ENCODE assay signal across 17 cellular contexts in the genomic region with DNA sequence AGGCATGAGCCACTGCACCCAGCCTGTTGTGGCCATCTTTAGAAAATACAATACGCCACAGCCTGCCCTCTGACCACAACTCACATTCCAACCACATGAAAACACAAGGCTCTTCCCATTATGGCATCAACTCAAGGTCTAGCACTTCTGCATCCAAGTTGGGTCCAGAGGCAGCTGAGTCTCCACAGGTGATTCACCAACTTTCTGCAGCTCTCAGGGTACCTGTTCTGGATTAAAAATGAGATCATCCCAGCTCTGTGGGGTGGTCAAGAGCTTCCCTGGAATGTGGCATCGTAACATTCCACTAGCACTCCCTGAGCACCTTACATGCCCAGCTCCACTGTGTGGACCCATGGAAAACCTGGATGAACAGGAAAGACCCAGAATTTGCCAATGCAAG. TPM values are rescaled to one million over a fixed set of nuclear protein-coding genes. Genes with fewer than 3 reads are reported as not detected.
A peak's percentile ranks its signal among the peaks of the same experiment; 100 is the strongest.
DNase-seq lines count a peak whose midpoint lies in the region; ATAC-seq and TF ChIP-seq lines count a peak whose summit lies in the region.
"Had no signal": no experiment of that assay in that cellular context is flagged by ENCODE, and none has a peak within 500 bp of the region (broad histone marks: within the 10 kb centered on the region; RNA-seq: fewer than 3 reads in every experiment).

No MANE protein-coding gene starts in this region.

- POLR2A ChIA-PET in PC-9 (lab: Charles Lee; ENCODE audit: unreplicated experiment), result interaction anchor here (0.7 kb wide), 1 partner anchor 232 kb away, joined by 3 read pairs; no protein-coding TSS in a partner anchor

- H3K4me1 ChIP-seq in PC-9 (replicated peaks; ENCODE audit: insufficient read depth) (peaks cover 8% of the 10 kb centered on the region; the same call in 1 of the 2 replicates), sigmoid colon (peaks cover 0 to 21% (median 12%) of the 10 kb centered on the region in 4 donors)

- H2AFZ ChIP-seq in PC-9, result no peak overlapping the region
- H2AFZ ChIP-seq: parathyroid adenoma had no signal

- no peak overlapping the region for H3K27ac ChIP-seq in PC-9
- H3K27ac ChIP-seq in epithelial cell of prostate, result peak overlapping the region; percentile 60
- no peak overlapping the region for H3K27ac ChIP-seq in sigmoid colon
- H3K27ac ChIP-seq: C4-2B, parathyroid adenoma had no signal

- H3K4me3 ChIP-seq in PC-9 (no peak overlapping the region), sigmoid colon (no peak overlapping the region)

- H3F3A ChIP-seq in PC-9 (ENCODE audit: insufficient read depth, low read depth), result peaks cover 19% of the 10 kb centered on the region; the same call in 1 of the 2 replicates

- H3K9me3 Mint-ChIP-seq in chondrocyte (ENCODE audit: low read depth), result no peaks in the 10 kb centered on the region
- H3K9me3 Mint-ChIP-seq: IgD-negative memory B cell, T-cell had no signal

- no peak for TF ChIP-seq CTCF in PC-9 (conservative IDR thresholded peaks at IDR 0.05)
- TF ChIP-seq CTCF in sigmoid colon (IDR thresholded peaks at IDR 0.05), result no peak
- no peak for TF ChIP-seq CTCF in chondrocyte (IDR thresholded peaks at IDR 0.05)

- H4K20me1 ChIP-seq in PC-9 (ENCODE audit: insufficient read depth), result no peaks in the 10 kb centered on the region

- intact Hi-C loops in PC-9 (cut with micrococcal nuclease; ENCODE audit: unreplicated experiment) (loop anchor here (5.0 kb wide), 1 partner anchor 65 kb away; no protein-coding TSS in a partner anchor), sigmoid colon (cut with DNase I) (no loop called here)

- DNase-seq in GM04503 (ENCODE audit: low read depth), result peak; percentile 27
- DNase-seq in PC-9, result peak; percentile 70 to 77
- peak; percentile 95 for DNase-seq in epithelial cell of prostate (ENCODE audit: low read depth, low spot score)
- DNase-seq in sigmoid colon, result peak; percentile 0
- no peak for DNase-seq in chondrocyte (ENCODE audit: low spot score)
- DNase-seq in pons (ENCODE audit: low spot score), result no peak
- DNase-seq: activated CD4-positive, CD25-positive, alpha-beta regulatory T cell; activated naive CD4-positive, alpha-beta T cell treated with anti-CD3 and anti-CD28 coated beads, Interleukin-2, amount 50 U/mL, for 16 hours; caudate nucleus; NCI-H446 treated with DMSO at 0.1 percent for 48 hours; OCI-M1 had no signal

- H3K4me2 ChIP-seq in PC-9, result no peak overlapping the region

- no peaks in the 10 kb centered on the region for H3K9me2 ChIP-seq in PC-9 (ENCODE audit: insufficient read depth)

- 92 to 95% methylated on average over 2 of the region's 2 CpGs for WGBS in sigmoid colon, 2 donors

- H3K27ac Mint-ChIP-seq in chondrocyte (ENCODE audit: unreplicated experiment), result no peak overlapping the region
- H3K27ac Mint-ChIP-seq: IgD-negative memory B cell, T-cell had no signal

- no peaks in the 10 kb centered on the region for H3K27me3 ChIP-seq in PC-9 (ENCODE audit: insufficient read depth, low read depth)
- peaks cover 0 to 6% (median 0%) of the 10 kb centered on the region in 3 donors for H3K27me3 ChIP-seq in sigmoid colon

- CTCF ChIA-PET in PC-9 (lab: Charles Lee), result interaction anchor here (0.9 kb wide), 1 partner anchor 49 kb away, joined by 3 read pairs; no protein-coding TSS in a partner anchor

- H3K4me3 Mint-ChIP-seq in chondrocyte (ENCODE audit: unreplicated experiment), result no peak overlapping the region
- H3K4me3 Mint-ChIP-seq: T-cell had no signal

- H3K9me3 ChIP-seq in PC-9 (ENCODE audit: insufficient read depth, low read depth) (no peaks in the 10 kb centered on the region), sigmoid colon (no peaks in the 10 kb centered on the region)

- TF ChIP-seq POLR2A in sigmoid colon (IDR thresholded peaks at IDR 0.05), result no peak

- BruUV-seq in PC-9 (replicated peaks; lab: Mats Ljungman, UMichigan), result no TSS peak

- H3K79me2 ChIP-seq in PC-9 (ENCODE audit: low read depth), result no peaks in the 10 kb centered on the region
- H3K79me2 ChIP-seq: parathyroid adenoma had no signal

- H3K36me3 ChIP-seq in PC-9 (ENCODE audit: low read depth) (no peaks in the 10 kb centered on the region), sigmoid colon (no peaks in the 10 kb centered on the region)

- H3K36me3 Mint-ChIP-seq in chondrocyte (ENCODE audit: low read depth), result no peaks in the 10 kb centered on the region
- H3K36me3 Mint-ChIP-seq: IgD-negative memory B cell, T-cell had no signal

- no peaks in the 10 kb centered on the region for H3K4me1 Mint-ChIP-seq in chondrocyte (ENCODE audit: low read depth)

- TF ChIP-seq EP300 in sigmoid colon (IDR thresholded peaks at IDR 0.05), result no peak

- peaks cover 12% of the 10 kb centered on the region for H3K27me3 Mint-ChIP-seq in chondrocyte (ENCODE audit: low read depth)

- no peak for ATAC-seq in HG03521 (IDR thresholded peaks at IDR 0.05; ENCODE audit: unreplicated experiment)
- ATAC-seq: T-cell had no signal

RNA-seq across cellular contexts. Expression of gene GUCY2D, which starts 9.9 kb away (rescaled TPM):
- 0.79 TPM in 1 of 2 replicates, not detected in the other for total RNA-seq in PC-9 (2021)
- total RNA-seq in sigmoid colon, result not detected
- polyA plus RNA-seq in sigmoid colon, result under 1 TPM in 1 of 3 donors, not detected in 2; 0.04 TPM
- total RNA-seq in chondrocyte, result not detected in 3 replicates
- total RNA-seq: subcutaneous adipose tissue had no signal

RNA-seq across cellular contexts. Expression of gene ALOX15B, which starts 46.3 kb away (rescaled TPM):
- not detected in 2 replicates for total RNA-seq in PC-9 (2021)
- total RNA-seq in sigmoid colon, result 1 to 10 TPM; 2.8 to 5.3 (median 4.3) TPM
- polyA plus RNA-seq in sigmoid colon, result 1 to 10 TPM; 1.2 to 3.2 (median 1.8) TPM
- not detected in 3 replicates for total RNA-seq in chondrocyte
- polyA plus RNA-seq: IgD-negative memory B cell had no signal

Comparison
In these comparisons a context has a peak if more than half of its experiments do, and no peak if none do; other contexts are left out.
1. DNase-seq: peak in GM04503 (single experiment), PC-9 (2 of 2), epithelial cell of prostate (single experiment) and sigmoid colon (single experiment); none in chondrocyte (single experiment) and pons (single experiment).